8 cellular contexts compared by ENCODE assay signal in the genomic region with DNA sequence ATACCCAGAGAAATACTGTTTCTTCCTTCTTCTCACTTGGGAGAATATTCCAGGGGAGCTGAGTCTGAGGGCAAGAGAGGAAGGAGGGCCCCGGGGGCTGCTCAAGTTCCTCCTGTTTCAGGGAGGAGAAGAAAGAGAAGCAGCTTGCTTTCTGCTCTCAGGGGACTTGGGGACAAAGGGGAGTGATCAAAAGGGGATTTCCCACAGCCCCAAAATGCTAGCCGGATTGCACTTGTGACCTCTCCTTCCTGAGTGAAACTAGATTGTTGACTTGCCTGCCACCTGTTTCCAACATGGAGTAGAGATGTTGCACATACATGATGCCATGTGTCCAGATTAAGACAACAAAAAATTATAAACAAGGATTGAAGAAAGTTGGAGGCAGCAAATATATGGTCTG. TPM values are rescaled to one million over a fixed set of nuclear protein-coding genes. Genes with fewer than 3 reads are reported as not detected.
DNase-seq lines count a peak whose midpoint lies in the region; ATAC-seq and TF ChIP-seq lines count a peak whose summit lies in the region.

No MANE protein-coding gene starts in this region.

- no peak overlapping the region for H3K27ac Mint-ChIP-seq in HFFc6

- WGBS in body of pancreas, 2 donors, result 34 to 45% methylated on average over 2 of the region's 2 CpGs
- WGBS in transverse colon (ENCODE audit: low coverage in 1 of 2), 2 donors, result 18% methylated on average over 2 of the region's 2 CpGs; no CpG with 5 or more reads in 1 of the 2 donors

- TF ChIP-seq EP300 in transverse colon (IDR thresholded peaks at IDR 0.05; ENCODE audit: low read depth), result no peak

- DNase-seq in Kasumi-1 (lab: John Stamatoyannopoulos, UW), result peak; percentile 72 to 78
- DNase-seq in body of pancreas, result no peak
- DNase-seq in transverse colon, result peak; percentile 61
- no peak for DNase-seq in DMS114 treated with DMSO at 0.1 percent for 48 hours (lab: John Stamatoyannopoulos, UW; ENCODE audit: unreplicated experiment)
- DNase-seq in HFFc6, result no peak
- no peak for DNase-seq in NCI-H1092 (lab: John Stamatoyannopoulos, UW)

- peak overlapping the region; percentile 70 to 98 (median 94) for H3K27ac ChIP-seq in body of pancreas
- peak overlapping the region; percentile 80 to 91 (median 90) for H3K27ac ChIP-seq in transverse colon

- H3K4me3 ChIP-seq in body of pancreas, result no peak overlapping the region
- no peak overlapping the region for H3K4me3 ChIP-seq in transverse colon

- H3K9me3 ChIP-seq in body of pancreas (no peaks in the 10 kb centered on the region), transverse colon (no peaks in the 10 kb centered on the region)

- H3K27me3 ChIP-seq in body of pancreas, result no peaks in the 10 kb centered on the region
- H3K27me3 ChIP-seq in transverse colon, result no peaks in the 10 kb centered on the region

- peak; percentile 72 for ATAC-seq in GM18519 (IDR thresholded peaks at IDR 0.05; ENCODE audit: low FRiP score, unreplicated experiment)
- peak; percentile 73 for ATAC-seq in GM21619 (IDR thresholded peaks at IDR 0.05; ENCODE audit: unreplicated experiment)
- no peak for ATAC-seq in body of pancreas

- peaks cover 98% of the 10 kb centered on the region for H3K4me1 ChIP-seq in body of pancreas
- H3K4me1 ChIP-seq in transverse colon, result peaks cover 48 to 94% (median 80%) of the 10 kb centered on the region in 4 donors

- H3K36me3 ChIP-seq in body of pancreas (replicated peaks in 1 of 2; ENCODE audit: insufficient read depth in 1 of 2, low read depth in 2 of 2) (no peaks in the 10 kb centered on the region), transverse colon (no peaks in the 10 kb centered on the region)

- peaks cover 17% of the 10 kb centered on the region for H3K27me3 Mint-ChIP-seq in HFFc6 (ENCODE audit: insufficient read depth)

- in situ Hi-C loops in transverse colon (cut with MboI; ENCODE audit: low pct_ligation_motif_present in 1 of 4, low pct_unique_long_range_greater_than_20kb in 1 of 4, low sequenced_read_pairs in 3 of 4), result no loop called here

- TF ChIP-seq POLR2A in body of pancreas (IDR thresholded peaks at IDR 0.05) (no peak), transverse colon (IDR thresholded peaks at IDR 0.05) (no peak)

- H3K4me1 Mint-ChIP-seq in HFFc6 (ENCODE audit: low read depth), result no peaks in the 10 kb centered on the region

- intact Hi-C loops in body of pancreas (cut with DNase I) (no loop called here), transverse colon (cut with DNase I; ENCODE audit: low total_unique reads) (no loop called here)

- H3K36me3 Mint-ChIP-seq in HFFc6 (ENCODE audit: low read depth), result no peaks in the 10 kb centered on the region

- no peak overlapping the region for H3K4me3 Mint-ChIP-seq in HFFc6

- H3K9me3 Mint-ChIP-seq in HFFc6, result no peaks in the 10 kb centered on the region

- TF ChIP-seq CTCF in body of pancreas (IDR thresholded peaks at IDR 0.05) (no peak), transverse colon (IDR thresholded peaks at IDR 0.05) (no peak), HFFc6 (IDR thresholded peaks at IDR 0.05) (no peak)

RNA-seq across cellular contexts. Expression of a gene that starts 28.7 kb away (rescaled TPM):
- 100 to 1,000 TPM; 332 to 458 TPM for total RNA-seq in body of pancreas
- total RNA-seq in transverse colon, result 100 to 1,000 TPM in 3 of 4 donors, 10 to 100 TPM in 1; 98.3 to 724 (median 511) TPM
- total RNA-seq in HFFc6 (2021; fragmentation: NEBNext Ultra II Directional; extraction: Animal tissue kit (Norgen Biotek cat#: 25700)), result 10 to 100 TPM; 56.0 to 85.6 (median 72.8) TPM

Comparison
In these comparisons a context has a peak if more than half of its experiments do, and no peak if none do; other contexts are left out.
1. DNase-seq: peak in Kasumi-1 (2 of 2) and transverse colon (single experiment); none in body of pancreas (0 of 4), DMS114 treated with DMSO at 0.1 percent for 48 hours (single experiment), HFFc6 (single experiment) and NCI-H1092 (single experiment).